ENCODE assay signal across 15 cellular contexts in the genomic region with DNA sequence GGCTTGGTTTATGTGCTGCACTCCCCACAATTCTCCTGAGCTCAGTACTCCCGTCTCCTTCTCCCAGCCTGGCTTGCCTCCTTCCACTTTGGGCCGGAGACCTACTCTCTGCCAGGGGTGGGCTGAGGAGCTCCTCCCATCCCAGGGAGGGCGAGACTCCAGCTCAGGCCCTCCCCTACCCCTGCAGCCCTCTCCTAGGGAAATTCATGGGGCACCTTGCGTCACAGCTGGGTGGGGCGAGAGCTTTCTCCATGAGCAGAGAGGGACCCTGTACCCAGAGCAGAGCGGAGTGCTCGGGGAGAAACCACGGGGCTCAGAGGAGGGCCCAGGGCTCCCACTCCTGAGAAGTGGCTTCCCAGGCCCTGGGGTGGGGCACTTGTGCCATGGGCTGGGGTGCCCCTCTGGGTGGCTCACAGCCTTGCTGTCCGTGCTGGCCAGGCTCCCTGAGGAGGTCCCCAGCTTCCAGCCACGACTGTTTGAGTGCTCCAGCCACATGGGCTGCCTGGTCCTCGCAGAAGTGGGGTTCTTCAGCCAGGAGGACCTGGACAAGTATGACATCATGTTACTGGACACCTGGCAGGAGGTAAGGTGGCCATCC. TPM values are rescaled to one million over a fixed set of nuclear protein-coding genes. Genes with fewer than 3 reads are reported as not detected.
DNase-seq lines count a peak whose midpoint lies in the region; ATAC-seq and TF ChIP-seq lines count a peak whose summit lies in the region.
"Had no signal": no experiment of that assay in that cellular context is flagged by ENCODE, and none has a peak within 500 bp of the region (broad histone marks: within the 10 kb centered on the region; RNA-seq: fewer than 3 reads in every experiment).

No MANE protein-coding gene starts in this region.

- H3K4me3 ChIP-seq in colonic mucosa (no peak overlapping the region), mucosa of stomach (ENCODE audit: low read length) (no peak overlapping the region), vagina (no peak overlapping the region)
- H3K4me3 ChIP-seq: psoas muscle, thoracic aorta had no signal

- H3K4me1 Mint-ChIP-seq in activated naive CD8-positive, alpha-beta T cell treated with anti-CD3 and anti-CD28 coated beads, Interleukin-2, amount 50 U/mL, for 24 hours: peaks cover 12% of the 10 kb centered on the region
- H3K4me1 Mint-ChIP-seq in activated naive CD8-positive, alpha-beta T cell treated with anti-CD3 and anti-CD28 coated beads for 36 hours: peaks cover 18% of the 10 kb centered on the region

- intact Hi-C loops in colonic mucosa (cut with DNase I) (loop anchor here (2.0 kb wide), 1 partner anchor 37 kb away; no protein-coding TSS in a partner anchor), vagina (cut with DNase I) (loop anchor here (10.0 kb wide), 1 partner anchor 149 kb away; no protein-coding TSS in a partner anchor)

- H3K9me3 Mint-ChIP-seq in activated naive CD8-positive, alpha-beta T cell treated with anti-CD3 and anti-CD28 coated beads, Interleukin-2, amount 50 U/mL, for 24 hours: no peaks in the 10 kb centered on the region
- H3K9me3 Mint-ChIP-seq in activated naive CD8-positive, alpha-beta T cell treated with anti-CD3 and anti-CD28 coated beads for 36 hours: no peaks in the 10 kb centered on the region

- H3K27me3 ChIP-seq in colonic mucosa (no peaks in the 10 kb centered on the region), mucosa of stomach (ENCODE audit: control insufficient read depth, insufficient read depth, low read length) (no peaks in the 10 kb centered on the region), vagina (no peaks in the 10 kb centered on the region)

- no peaks in the 10 kb centered on the region for H3K27me3 Mint-ChIP-seq in activated naive CD8-positive, alpha-beta T cell treated with anti-CD3 and anti-CD28 coated beads, Interleukin-2, amount 50 U/mL, for 24 hours
- H3K27me3 Mint-ChIP-seq in activated naive CD8-positive, alpha-beta T cell treated with anti-CD3 and anti-CD28 coated beads for 36 hours: no peaks in the 10 kb centered on the region
- H3K27me3 Mint-ChIP-seq: activated naive CD8-positive, alpha-beta T cell had no signal

- no peak for ATAC-seq in activated naive CD8-positive, alpha-beta T cell treated with anti-CD3 and anti-CD28 coated beads, Interleukin-2, amount 50 U/mL, for 24 hours
- no peak for ATAC-seq in activated CD4-positive, CD25-positive, alpha-beta regulatory T cell treated with anti-CD3 and anti-CD28 coated beads, Interleukin-2, amount 50 U/mL, for 24 hours
- ATAC-seq in GM21423 (IDR thresholded peaks at IDR 0.05; ENCODE audit: unreplicated experiment) (no peak), GM18858 (IDR thresholded peaks at IDR 0.05; ENCODE audit: unreplicated experiment) (no peak)

- H3K9ac ChIP-seq in colonic mucosa (ENCODE audit: low read depth in 2 of 2, low read length in 2 of 2) (peak overlapping the region; percentile 51 to 85), mucosa of stomach (ENCODE audit: low read length) (peak overlapping the region; percentile 40)
- H3K9ac ChIP-seq: KMS-11 had no signal

- TF ChIP-seq CTCF in colonic mucosa (IDR thresholded peaks at IDR 0.05) (no peak), vagina (IDR thresholded peaks at IDR 0.05) (no peak)

- no peak for DNase-seq in activated naive CD8-positive, alpha-beta T cell treated with anti-CD3 and anti-CD28 coated beads, Interleukin-2, amount 50 U/mL, for 24 hours
- no peak for DNase-seq in activated naive CD8-positive, alpha-beta T cell treated with anti-CD3 and anti-CD28 coated beads for 36 hours
- peak; percentile 52 for DNase-seq in colonic mucosa
- DNase-seq in vagina (ENCODE audit: extremely low spot score in 2 of 2): no peak
- DNase-seq: DMS153, NCI-H2081 treated with DMSO at 0.1 percent for 48 hours had no signal

- H3K9me3 ChIP-seq in colonic mucosa (no peaks in the 10 kb centered on the region), mucosa of stomach (ENCODE audit: control insufficient read depth, low read length) (no peaks in the 10 kb centered on the region), vagina (no peaks in the 10 kb centered on the region)
- H3K9me3 ChIP-seq: psoas muscle, thoracic aorta had no signal

- H3K27ac ChIP-seq in colonic mucosa: peak overlapping the region; percentile 85
- peak overlapping the region; percentile 61 for H3K27ac ChIP-seq in vagina
- H3K27ac ChIP-seq: KMS-11, psoas muscle, thoracic aorta had no signal

- H3K36me3 ChIP-seq in colonic mucosa: peaks cover 9% of the 10 kb centered on the region
- peaks cover 47% of the 10 kb centered on the region for H3K36me3 ChIP-seq in mucosa of stomach (ENCODE audit: control insufficient read depth, insufficient read depth, low read length)
- H3K36me3 ChIP-seq in vagina: peaks cover 4 to 29% of the 10 kb centered on the region in 2 donors

- no peak for TF ChIP-seq POLR2A in vagina (IDR thresholded peaks at IDR 0.05)

- H3K36me3 Mint-ChIP-seq in activated naive CD8-positive, alpha-beta T cell treated with anti-CD3 and anti-CD28 coated beads, Interleukin-2, amount 50 U/mL, for 24 hours (ENCODE audit: low read depth): peaks cover 4% of the 10 kb centered on the region
- peaks cover 14% of the 10 kb centered on the region for H3K36me3 Mint-ChIP-seq in activated naive CD8-positive, alpha-beta T cell treated with anti-CD3 and anti-CD28 coated beads for 36 hours

- peak overlapping the region; percentile 54 for H3K27ac Mint-ChIP-seq in activated naive CD8-positive, alpha-beta T cell treated with anti-CD3 and anti-CD28 coated beads, Interleukin-2, amount 50 U/mL, for 24 hours
- H3K27ac Mint-ChIP-seq in activated naive CD8-positive, alpha-beta T cell treated with anti-CD3 and anti-CD28 coated beads for 36 hours: no peak overlapping the region

- H3K4me1 ChIP-seq in colonic mucosa (peaks cover 20% of the 10 kb centered on the region), mucosa of stomach (ENCODE audit: control insufficient read depth, insufficient read depth, low read length) (peaks cover 70% of the 10 kb centered on the region), vagina (peaks cover 28% of the 10 kb centered on the region)

- H3K4me3 Mint-ChIP-seq in activated naive CD8-positive, alpha-beta T cell treated with anti-CD3 and anti-CD28 coated beads, Interleukin-2, amount 50 U/mL, for 24 hours: no peak overlapping the region
- H3K4me3 Mint-ChIP-seq in activated naive CD8-positive, alpha-beta T cell treated with anti-CD3 and anti-CD28 coated beads for 36 hours: no peak overlapping the region
- H3K4me3 Mint-ChIP-seq: activated naive CD8-positive, alpha-beta T cell had no signal

RNA-seq across cellular contexts. Expression of a gene that starts 13.3 kb away (rescaled TPM):
- total RNA-seq in activated naive CD8-positive, alpha-beta T cell treated with anti-CD3 and anti-CD28 coated beads for 36 hours: 10 to 100 TPM; 14.4 to 15.0 TPM
- total RNA-seq in colonic mucosa (100 to 1,000 TPM; 155 to 166 TPM), vagina (7.9 TPM)

RNA-seq across cellular contexts. Expression of a gene that starts 25.5 kb away (rescaled TPM):
- total RNA-seq in activated naive CD8-positive, alpha-beta T cell treated with anti-CD3 and anti-CD28 coated beads for 36 hours: 1 to 10 TPM; 5.7 to 9.1 TPM
- total RNA-seq in colonic mucosa (10 to 100 TPM; 46.8 to 70.0 TPM), vagina (68.5 TPM)

RNA-seq across cellular contexts. Expression of a gene that starts 35.1 kb away (rescaled TPM):
- total RNA-seq in activated naive CD8-positive, alpha-beta T cell treated with anti-CD3 and anti-CD28 coated beads for 36 hours: under 1 TPM; 0.12 to 0.52 TPM
- total RNA-seq in colonic mucosa: under 1 TPM; 0.52 to 0.56 TPM
- 0.25 TPM for total RNA-seq in vagina
- total RNA-seq: lung microvascular endothelial cell had no signal

Comparison
In these comparisons a context has a peak if more than half of its experiments do, and no peak if none do; other contexts are left out.
1. RNA of a gene that starts 13.3 kb away (total RNA-seq): 155 to 166 TPM in colonic mucosa; 14.4 to 15.0 TPM in activated naive CD8-positive, alpha-beta T cell treated with anti-CD3 and anti-CD28 coated beads for 36 hours and 7.9 TPM in vagina (single experiment); every median in the first group is over 4 times any median in the second.